Comparison of ENCODE assay signal across 9 cellular contexts in genomic region chr12:111437816-111438454, GRCh38. TPM values are rescaled to one million over a fixed set of nuclear protein-coding genes. Genes with fewer than 3 reads are reported as not detected.
DNase-seq lines count a peak whose midpoint lies in the region; ATAC-seq and TF ChIP-seq lines count a peak whose summit lies in the region.
"Had no signal": no experiment of that assay in that cellular context is flagged by ENCODE, and none has a peak within 500 bp of the region (broad histone marks: within the 10 kb centered on the region; RNA-seq: fewer than 3 reads in every experiment).

No MANE protein-coding gene starts in this region.

- peaks cover 2% of the 10 kb centered on the region; the same call in 1 of the 2 replicates for H3K36me3 Mint-ChIP-seq in WTC11
- no peaks in the 10 kb centered on the region for H3K36me3 Mint-ChIP-seq in glutamatergic neuron (ENCODE audit: unreplicated experiment)
- peaks cover 40% of the 10 kb centered on the region for H3K36me3 Mint-ChIP-seq in activated T-helper 1 cell treated with anti-CD3 and anti-CD28 coated beads, Interleukin-12 subunit alpha, Interleukin-12 subunit beta, Interleukin-2, Interleukin-4 antibody, amounts not matched to agents 30 ng/mL and 10 ng/mL and 1 ng/mL, durations not matched to agents 14 hours and 24 hours and 36 hours (ENCODE audit: low read depth)

- H3K27me3 ChIP-seq in heart right ventricle = no peaks in the 10 kb centered on the region

- peaks cover 0 to 34% (median 0%) of the 10 kb centered on the region in 9 donors for H3K36me3 ChIP-seq in heart right ventricle

- no peak overlapping the region for H3K4me3 ChIP-seq in heart right ventricle

- peak; percentile 24 for DNase-seq in DMS53 (lab: John Stamatoyannopoulos, UW)
- no peak for DNase-seq in DMS53 treated with DMSO at 0.1 percent for 48 hours (lab: John Stamatoyannopoulos, UW; ENCODE audit: unreplicated experiment)
- DNase-seq in WTC11 (ENCODE audit: low spot score) = no peak
- no peak for DNase-seq in heart right ventricle
- DNase-seq in stimulated activated naive CD8-positive, alpha-beta T cell treated with anti-CD3 and anti-CD28 coated beads, Interleukin-15, amount 100 ng/mL, for 72 hours = no peak
- no peak for DNase-seq in glutamatergic neuron
- DNase-seq in activated T-helper 1 cell treated with anti-CD3 and anti-CD28 coated beads, Interleukin-12 subunit alpha, Interleukin-12 subunit beta, Interleukin-2, Interleukin-4 antibody, amounts not matched to agents 30 ng/mL and 10 ng/mL and 1 ng/mL, durations not matched to agents 14 hours and 24 hours and 36 hours (ENCODE audit: low spot score) = no peak
- no peak for DNase-seq in SHP77 (lab: John Stamatoyannopoulos, UW)

- peak overlapping the region in 9 of 10 donors; percentile 18 to 93 (median 77) for H3K27ac ChIP-seq in heart right ventricle
- H3K27ac ChIP-seq: 22Rv1 had no signal

- H3K27me3 Mint-ChIP-seq in WTC11 (ENCODE audit: low read depth) (no peaks in the 10 kb centered on the region), glutamatergic neuron (ENCODE audit: unreplicated experiment) (peaks cover 19% of the 10 kb centered on the region)
- no peaks in the 10 kb centered on the region for H3K27me3 Mint-ChIP-seq in stimulated activated naive CD8-positive, alpha-beta T cell treated with anti-CD3 and anti-CD28 coated beads, Interleukin-15, amount 100 ng/mL, for 72 hours
- H3K27me3 Mint-ChIP-seq in activated T-helper 1 cell treated with anti-CD3 and anti-CD28 coated beads, Interleukin-12 subunit alpha, Interleukin-12 subunit beta, Interleukin-2, Interleukin-4 antibody, amounts not matched to agents 30 ng/mL and 10 ng/mL and 1 ng/mL, durations not matched to agents 14 hours and 24 hours and 36 hours (ENCODE audit: insufficient read depth) = no peaks in the 10 kb centered on the region

- H3K9me3 ChIP-seq in heart right ventricle = no peaks in the 10 kb centered on the region

- H3K4me3 Mint-ChIP-seq in WTC11 = no peak overlapping the region
- peak overlapping the region; percentile 57 to 84 for H3K4me3 Mint-ChIP-seq in stimulated activated naive CD8-positive, alpha-beta T cell treated with anti-CD3 and anti-CD28 coated beads, Interleukin-15, amount 100 ng/mL, for 72 hours
- no peak overlapping the region for H3K4me3 Mint-ChIP-seq in glutamatergic neuron (ENCODE audit: unreplicated experiment)
- H3K4me3 Mint-ChIP-seq in activated T-helper 1 cell treated with anti-CD3 and anti-CD28 coated beads, Interleukin-12 subunit alpha, Interleukin-12 subunit beta, Interleukin-2, Interleukin-4 antibody, amounts not matched to agents 30 ng/mL and 10 ng/mL and 1 ng/mL, durations not matched to agents 14 hours and 24 hours and 36 hours = no peak overlapping the region

- intact Hi-C loops in heart right ventricle (cut with DNase I) = no loop called here
- intact Hi-C loops in activated T-helper 1 cell treated with anti-CD3 and anti-CD28 coated beads, Interleukin-12 subunit alpha, Interleukin-12 subunit beta, Interleukin-2, Interleukin-4 antibody, amounts not matched to agents 30 ng/mL and 10 ng/mL and 1 ng/mL, durations not matched to agents 14 hours and 24 hours and 36 hours (cut with micrococcal nuclease) = loop anchor here (10.0 kb wide), 1 partner anchor 663 kb away; no protein-coding TSS in a partner anchor

- WGBS in heart right ventricle, 2 donors = 59 to 68% methylated on average over 8 of the region's 8 CpGs

- no peak for ATAC-seq in WTC11
- peak in 7 of 8 donors; percentile 4 to 52 (median 26) for ATAC-seq in heart right ventricle
- no peak for ATAC-seq in stimulated activated naive CD8-positive, alpha-beta T cell treated with anti-CD3 and anti-CD28 coated beads, Interleukin-15, amount 100 ng/mL, for 72 hours

- H3K9me3 Mint-ChIP-seq in WTC11 = no peaks in the 10 kb centered on the region
- H3K9me3 Mint-ChIP-seq in stimulated activated naive CD8-positive, alpha-beta T cell treated with anti-CD3 and anti-CD28 coated beads, Interleukin-15, amount 100 ng/mL, for 72 hours = no peaks in the 10 kb centered on the region
- peaks cover 16% of the 10 kb centered on the region for H3K9me3 Mint-ChIP-seq in glutamatergic neuron (ENCODE audit: unreplicated experiment)
- no peaks in the 10 kb centered on the region for H3K9me3 Mint-ChIP-seq in activated T-helper 1 cell treated with anti-CD3 and anti-CD28 coated beads, Interleukin-12 subunit alpha, Interleukin-12 subunit beta, Interleukin-2, Interleukin-4 antibody, amounts not matched to agents 30 ng/mL and 10 ng/mL and 1 ng/mL, durations not matched to agents 14 hours and 24 hours and 36 hours

- peaks cover 40 to 100% (median 98%) of the 10 kb centered on the region in 9 donors for H3K4me1 ChIP-seq in heart right ventricle

- H3K27ac Mint-ChIP-seq in WTC11 = peak overlapping the region; percentile 83
- peak overlapping the region in 1 of 2 donors; percentile 94 for H3K27ac Mint-ChIP-seq in stimulated activated naive CD8-positive, alpha-beta T cell treated with anti-CD3 and anti-CD28 coated beads, Interleukin-15, amount 100 ng/mL, for 72 hours
- no peak overlapping the region for H3K27ac Mint-ChIP-seq in glutamatergic neuron (ENCODE audit: unreplicated experiment)
- no peak overlapping the region for H3K27ac Mint-ChIP-seq in activated T-helper 1 cell treated with anti-CD3 and anti-CD28 coated beads, Interleukin-12 subunit alpha, Interleukin-12 subunit beta, Interleukin-2, Interleukin-4 antibody, amounts not matched to agents 30 ng/mL and 10 ng/mL and 1 ng/mL, durations not matched to agents 14 hours and 24 hours and 36 hours

- CTCF ChIA-PET in WTC11 (lab: Charles Lee) = interaction anchor here (0.6 to 3.3 kb wide), 6 partner anchors 13 to 550 kb away, joined by 3 to 23 read pairs (median 6); no protein-coding TSS in a partner anchor

- POLR2A ChIA-PET in WTC11 (lab: Charles Lee) = interaction anchor here (0.6 kb wide), 1 partner anchor 51 kb away, joined by 4 read pairs; no protein-coding TSS in a partner anchor

- TF ChIP-seq CTCF in WTC11 (IDR thresholded peaks at IDR 0.05) (no peak), heart right ventricle (IDR thresholded peaks at IDR 0.05) (no peak), glutamatergic neuron (IDR thresholded peaks at IDR 0.05; ENCODE audit: partially characterized antibody, unreplicated experiment) (no peak)

- peaks cover 46% of the 10 kb centered on the region for H3K4me1 Mint-ChIP-seq in WTC11
- peaks cover 100% of the 10 kb centered on the region for H3K4me1 Mint-ChIP-seq in stimulated activated naive CD8-positive, alpha-beta T cell treated with anti-CD3 and anti-CD28 coated beads, Interleukin-15, amount 100 ng/mL, for 72 hours
- peaks cover 31% of the 10 kb centered on the region for H3K4me1 Mint-ChIP-seq in glutamatergic neuron (ENCODE audit: low read depth, unreplicated experiment)
- H3K4me1 Mint-ChIP-seq in activated T-helper 1 cell treated with anti-CD3 and anti-CD28 coated beads, Interleukin-12 subunit alpha, Interleukin-12 subunit beta, Interleukin-2, Interleukin-4 antibody, amounts not matched to agents 30 ng/mL and 10 ng/mL and 1 ng/mL, durations not matched to agents 14 hours and 24 hours and 36 hours (ENCODE audit: low read depth) = peaks cover 88% of the 10 kb centered on the region

TF ChIP-seq in WTC11, 78 proteins besides CTCF, POLR2A, EP300 and RAD21:
- TF ChIP-seq OVOL2 (CRISPR knock-in tag; IDR thresholded peaks at IDR 0.05; ENCODE audit: borderline replicate concordance) (no peak), ATF3 (CRISPR knock-in tag; conservative IDR thresholded peaks at IDR 0.05) (peak; percentile 81), JAZF1 (CRISPR knock-in tag; IDR thresholded peaks at IDR 0.05) (no peak), NFYB (CRISPR knock-in tag; conservative IDR thresholded peaks at IDR 0.05; ENCODE audit: low read depth) (no peak), ZBTB21 (CRISPR knock-in tag; IDR thresholded peaks at IDR 0.05; ENCODE audit: borderline replicate concordance) (no peak)
TF ChIP-seq in WTC11: peak in this region for 1.

RNA-seq across cellular contexts. Expression of gene SH2B3, which starts 32.2 kb away (rescaled TPM):
- total RNA-seq in WTC11 (2021) = 20.5 to 31.8 TPM (median 20.7 TPM) in 3 replicates
- 10 to 100 TPM; 29.8 to 61.4 (median 39.0) TPM for total RNA-seq in heart right ventricle
- polyA plus RNA-seq in heart right ventricle = 10 to 100 TPM in 1 of 2 donors, 1 to 10 TPM in 1; 9.9 to 11.5 TPM
- total RNA-seq in glutamatergic neuron (ENCODE audit: unreplicated experiment) = 18.1 TPM
- 42.0 and 42.3 TPM in 2 replicates for total RNA-seq in activated T-helper 1 cell treated with anti-CD3 and anti-CD28 coated beads, Interleukin-12 subunit alpha, Interleukin-12 subunit beta, Interleukin-2, Interleukin-4 antibody, amounts not matched to agents 30 ng/mL and 10 ng/mL and 1 ng/mL, durations not matched to agents 14 hours and 24 hours and 36 hours

Comparison
In these comparisons a context has a peak if more than half of its experiments do, and no peak if none do; other contexts are left out.
1. ATAC-seq: peak in heart right ventricle (7 of 8); none in WTC11 (single experiment) and stimulated activated naive CD8-positive, alpha-beta T cell treated with anti-CD3 and anti-CD28 coated beads, Interleukin-15, amount 100 ng/mL, for 72 hours (single experiment).
2. H3K4me3 Mint-ChIP-seq: peak in stimulated activated naive CD8-positive, alpha-beta T cell treated with anti-CD3 and anti-CD28 coated beads, Interleukin-15, amount 100 ng/mL, for 72 hours (2 of 2); none in WTC11 (single experiment), glutamatergic neuron (single experiment) and activated T-helper 1 cell treated with anti-CD3 and anti-CD28 coated beads, Interleukin-12 subunit alpha, Interleukin-12 subunit beta, Interleukin-2, Interleukin-4 antibody, amounts not matched to agents 30 ng/mL and 10 ng/mL and 1 ng/mL, durations not matched to agents 14 hours and 24 hours and 36 hours (single experiment).